1 cellular context compared by ENCODE assay signal in genomic region chr22:29175312-29175835, GRCh38.
TF ChIP-seq lines count a peak whose summit lies in the region.

No MANE protein-coding gene starts in this region.

TF ChIP-seq in GM12878, 131 proteins besides CTCF, POLR2A, EP300 and RAD21 (continued from another document):
- TF ChIP-seq ZNF592 (IDR thresholded peaks at IDR 0.05), result no peak
- no peak for TF ChIP-seq RELA (IDR thresholded peaks at IDR 0.05; ENCODE audit: borderline replicate concordance, partially characterized antibody)
- no peak for TF ChIP-seq KDM1A (IDR thresholded peaks at IDR 0.05; ENCODE audit: borderline replicate concordance)
- TF ChIP-seq YY1 (IDR thresholded peaks at IDR 0.05; ENCODE audit: low read depth, low read length), result no peak
- no peak for TF ChIP-seq LARP7 (IDR thresholded peaks at IDR 0.05)
- no peak for TF ChIP-seq NR2F1 (conservative IDR thresholded peaks at IDR 0.05)
- TF ChIP-seq ZBTB33 (IDR thresholded peaks at IDR 0.05), result no peak
- no peak for TF ChIP-seq WRNIP1 (IDR thresholded peaks at IDR 0.05; ENCODE audit: borderline replicate concordance, low read depth, low read length)
- no peak for TF ChIP-seq SRF (IDR thresholded peaks at IDR 0.05; ENCODE audit: low read depth in 2 of 2, low read length in 2 of 2)
- no peak for TF ChIP-seq PAX5 (IDR thresholded peaks at IDR 0.05; ENCODE audit: borderline replicate concordance, low read depth, low read length)
